9 cellular contexts compared by ENCODE assay signal in the genomic region with DNA sequence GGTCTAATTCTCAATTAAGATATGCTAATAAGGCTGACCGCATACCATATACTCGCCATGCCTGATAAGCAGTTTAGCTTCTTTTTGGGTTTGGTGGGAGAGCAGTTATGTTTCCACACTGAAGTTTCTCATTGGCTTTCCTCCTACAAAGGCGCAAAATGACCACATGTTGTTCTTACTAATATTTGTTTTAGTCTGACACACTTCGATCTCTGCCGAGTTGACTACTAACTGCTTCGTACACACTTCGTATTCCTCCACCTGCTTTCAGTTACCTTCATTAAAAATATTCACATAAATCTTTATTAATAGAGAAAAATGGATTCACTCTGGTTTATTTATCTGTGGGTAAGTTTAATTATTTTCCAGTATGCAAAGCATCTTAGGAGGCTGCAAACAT.
"Had no signal": no experiment of that assay in that cellular context is flagged by ENCODE, and none has a peak within 500 bp of the region (broad histone marks: within the 10 kb centered on the region; RNA-seq: fewer than 3 reads in every experiment).

No MANE protein-coding gene starts in this region.

- FAIRE-seq: K562 had no signal

- H3K9ac ChIP-seq: GM23248 had no signal

- ATAC-seq: HCT116, K562 had no signal

- H3K36me3 ChIP-seq: HAP-1 had no signal

- H3K4me3 ChIP-seq: GM23248, HAP-1, K562 had no signal

- H3K9me3 ChIP-seq: HAP-1 had no signal

- H3K4me1 ChIP-seq: HAP-1 had no signal

- H3K27ac ChIP-seq: GM23248, HL-60 had no signal

- DNase-seq: GM23248, GOT3, H7, HFFc6, IMR-90 had no signal

- H2AFZ ChIP-seq: GM23248 had no signal
